Comparison of ENCODE assay signal across 2 cellular contexts in the genomic region with DNA sequence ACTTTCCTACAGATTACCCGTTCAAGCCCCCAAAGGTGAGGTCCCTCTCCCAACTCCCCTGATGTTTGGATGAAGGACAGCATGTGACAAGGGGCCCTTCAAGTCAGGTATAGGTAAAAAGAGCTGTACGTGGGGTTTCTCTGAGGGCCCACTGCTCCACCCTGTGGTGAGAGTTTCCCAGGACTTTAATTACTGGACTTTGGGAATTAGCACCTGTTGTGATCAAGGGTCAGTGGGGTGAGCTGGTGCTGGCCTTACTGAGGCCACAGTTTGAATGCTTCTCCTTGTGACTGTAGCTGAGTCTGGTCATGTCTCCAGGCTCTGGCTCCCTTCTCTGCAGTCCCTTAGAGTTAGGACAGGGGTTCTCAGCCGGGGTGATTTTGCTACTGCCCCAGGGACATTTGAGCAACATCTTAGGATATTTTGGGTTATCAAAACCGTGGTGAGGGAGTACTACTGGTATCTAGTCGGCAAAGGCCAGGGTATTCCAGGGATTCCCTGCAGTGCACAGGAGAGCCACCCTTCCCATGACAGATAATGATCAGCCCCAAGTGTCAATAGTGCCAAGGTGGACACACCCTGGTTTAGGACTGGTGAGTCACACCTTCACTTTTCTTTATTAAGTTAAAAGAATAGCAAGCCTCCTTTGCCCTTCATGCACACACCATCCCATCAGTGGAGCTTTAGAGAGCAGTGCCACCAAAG.
TF ChIP-seq lines count a peak whose summit lies in the region.

No MANE protein-coding gene starts in this region.

TF ChIP-seq in A549, 52 proteins besides CTCF, POLR2A, EP300 and RAD21 (continued from another document):
- TF ChIP-seq ZFP36 (IDR thresholded peaks at IDR 0.05; ENCODE audit: borderline replicate concordance, partially characterized antibody) (no peak), FOXS1 (CRISPR knock-in tag; IDR thresholded peaks at IDR 0.05) (no peak), BHLHE40 (IDR thresholded peaks at IDR 0.05; ENCODE audit: low read depth, low read length) (no peak), TFCP2L1 (CRISPR knock-in tag; IDR thresholded peaks at IDR 0.05) (no peak), KDM5A (IDR thresholded peaks at IDR 0.05) (no peak), NFE2L2 (conservative IDR thresholded peaks at IDR 0.05; ENCODE audit: low read length) (no peak)
- TF ChIP-seq, protein P1, sequence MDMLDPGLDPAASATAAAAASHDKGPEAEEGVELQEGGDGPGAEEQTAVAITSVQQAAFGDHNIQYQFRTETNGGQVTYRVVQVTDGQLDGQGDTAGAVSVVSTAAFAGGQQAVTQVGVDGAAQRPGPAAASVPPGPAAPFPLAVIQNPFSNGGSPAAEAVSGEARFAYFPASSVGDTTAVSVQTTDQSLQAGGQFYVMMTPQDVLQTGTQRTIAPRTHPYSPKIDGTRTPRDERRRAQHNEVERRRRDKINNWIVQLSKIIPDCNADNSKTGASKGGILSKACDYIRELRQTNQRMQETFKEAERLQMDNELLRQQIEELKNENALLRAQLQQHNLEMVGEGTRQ (IDR thresholded peaks at IDR 0.05) = no peak

TF ChIP-seq in WTC11, 78 proteins besides CTCF, POLR2A, EP300 and RAD21:
- TF ChIP-seq, protein P2, sequence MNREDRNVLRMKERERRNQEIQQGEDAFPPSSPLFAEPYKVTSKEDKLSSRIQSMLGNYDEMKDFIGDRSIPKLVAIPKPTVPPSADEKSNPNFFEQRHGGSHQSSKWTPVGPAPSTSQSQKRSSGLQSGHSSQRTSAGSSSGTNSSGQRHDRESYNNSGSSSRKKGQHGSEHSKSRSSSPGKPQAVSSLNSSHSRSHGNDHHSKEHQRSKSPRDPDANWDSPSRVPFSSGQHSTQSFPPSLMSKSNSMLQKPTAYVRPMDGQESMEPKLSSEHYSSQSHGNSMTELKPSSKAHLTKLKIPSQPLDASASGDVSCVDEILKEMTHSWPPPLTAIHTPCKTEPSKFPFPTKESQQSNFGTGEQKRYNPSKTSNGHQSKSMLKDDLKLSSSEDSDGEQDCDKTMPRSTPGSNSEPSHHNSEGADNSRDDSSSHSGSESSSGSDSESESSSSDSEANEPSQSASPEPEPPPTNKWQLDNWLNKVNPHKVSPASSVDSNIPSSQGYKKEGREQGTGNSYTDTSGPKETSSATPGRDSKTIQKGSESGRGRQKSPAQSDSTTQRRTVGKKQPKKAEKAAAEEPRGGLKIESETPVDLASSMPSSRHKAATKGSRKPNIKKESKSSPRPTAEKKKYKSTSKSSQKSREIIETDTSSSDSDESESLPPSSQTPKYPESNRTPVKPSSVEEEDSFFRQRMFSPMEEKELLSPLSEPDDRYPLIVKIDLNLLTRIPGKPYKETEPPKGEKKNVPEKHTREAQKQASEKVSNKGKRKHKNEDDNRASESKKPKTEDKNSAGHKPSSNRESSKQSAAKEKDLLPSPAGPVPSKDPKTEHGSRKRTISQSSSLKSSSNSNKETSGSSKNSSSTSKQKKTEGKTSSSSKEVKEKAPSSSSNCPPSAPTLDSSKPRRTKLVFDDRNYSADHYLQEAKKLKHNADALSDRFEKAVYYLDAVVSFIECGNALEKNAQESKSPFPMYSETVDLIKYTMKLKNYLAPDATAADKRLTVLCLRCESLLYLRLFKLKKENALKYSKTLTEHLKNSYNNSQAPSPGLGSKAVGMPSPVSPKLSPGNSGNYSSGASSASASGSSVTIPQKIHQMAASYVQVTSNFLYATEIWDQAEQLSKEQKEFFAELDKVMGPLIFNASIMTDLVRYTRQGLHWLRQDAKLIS (CRISPR knock-in tag; IDR thresholded peaks at IDR 0.05; ENCODE audit: borderline replicate concordance) = no peak
- TF ChIP-seq SP1 (CRISPR knock-in tag; conservative IDR thresholded peaks at IDR 0.05) = no peak
- TF ChIP-seq, protein P3, sequence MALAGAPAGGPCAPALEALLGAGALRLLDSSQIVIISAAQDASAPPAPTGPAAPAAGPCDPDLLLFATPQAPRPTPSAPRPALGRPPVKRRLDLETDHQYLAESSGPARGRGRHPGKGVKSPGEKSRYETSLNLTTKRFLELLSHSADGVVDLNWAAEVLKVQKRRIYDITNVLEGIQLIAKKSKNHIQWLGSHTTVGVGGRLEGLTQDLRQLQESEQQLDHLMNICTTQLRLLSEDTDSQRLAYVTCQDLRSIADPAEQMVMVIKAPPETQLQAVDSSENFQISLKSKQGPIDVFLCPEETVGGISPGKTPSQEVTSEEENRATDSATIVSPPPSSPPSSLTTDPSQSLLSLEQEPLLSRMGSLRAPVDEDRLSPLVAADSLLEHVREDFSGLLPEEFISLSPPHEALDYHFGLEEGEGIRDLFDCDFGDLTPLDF (CRISPR knock-in tag; IDR thresholded peaks at IDR 0.05) = no peak
